In genomic region chr7:121609208-121609607, GRCh38 we compare ENCODE assay signal across 16 cellular contexts.
DNase-seq lines count a peak whose midpoint lies in the region; ATAC-seq and TF ChIP-seq lines count a peak whose summit lies in the region.
"Had no signal": no experiment of that assay in that cellular context is flagged by ENCODE, and none has a peak within 500 bp of the region (broad histone marks: within the 10 kb centered on the region; RNA-seq: fewer than 3 reads in every experiment).

No MANE protein-coding gene starts in this region.

- H3K9me3 ChIP-seq in right atrium auricular region (no peaks in the 10 kb centered on the region), left ventricle myocardium inferior (replicated peaks) (no peaks in the 10 kb centered on the region), suprapubic skin (no peaks in the 10 kb centered on the region)

- no peaks in the 10 kb centered on the region for H3K36me3 Mint-ChIP-seq in glutamatergic neuron (ENCODE audit: unreplicated experiment)
- no peaks in the 10 kb centered on the region for H3K36me3 Mint-ChIP-seq in activated T-helper 1 cell treated with anti-CD3 and anti-CD28 coated beads, Interleukin-12 subunit alpha, Interleukin-12 subunit beta, Interleukin-2, Interleukin-4 antibody, amounts not matched to agents 30 ng/mL and 10 ng/mL and 1 ng/mL, durations not matched to agents 14 hours and 24 hours and 36 hours (ENCODE audit: low read depth)
- H3K36me3 Mint-ChIP-seq: CD4-positive, alpha-beta memory T cell had no signal

- no peak overlapping the region for H3K4me3 ChIP-seq in right atrium auricular region
- H3K4me3 ChIP-seq in left ventricle myocardium inferior: no peak overlapping the region
- H3K4me3 ChIP-seq in suprapubic skin: no peak overlapping the region
- H3K4me3 ChIP-seq: GM12878, GM23248 had no signal

- TF ChIP-seq EP300 in suprapubic skin (IDR thresholded peaks at IDR 0.05): no peak

- H3K27me3 Mint-ChIP-seq in glutamatergic neuron (ENCODE audit: unreplicated experiment): peaks cover 2% of the 10 kb centered on the region
- peaks cover 3% of the 10 kb centered on the region for H3K27me3 Mint-ChIP-seq in activated T-helper 1 cell treated with anti-CD3 and anti-CD28 coated beads, Interleukin-12 subunit alpha, Interleukin-12 subunit beta, Interleukin-2, Interleukin-4 antibody, amounts not matched to agents 30 ng/mL and 10 ng/mL and 1 ng/mL, durations not matched to agents 14 hours and 24 hours and 36 hours (ENCODE audit: insufficient read depth)

- H3K27me3 ChIP-seq in right atrium auricular region: no peaks in the 10 kb centered on the region
- H3K27me3 ChIP-seq in left ventricle myocardium inferior (ENCODE audit: low read depth): no peaks in the 10 kb centered on the region
- H3K27me3 ChIP-seq in suprapubic skin: no peaks in the 10 kb centered on the region

- DNase-seq in right atrium auricular region (ENCODE audit: low spot score) (no peak), left ventricle myocardium inferior (no peak), glutamatergic neuron (no peak), suprapubic skin (ENCODE audit: low spot score in 2 of 2) (no peak)
- no peak for DNase-seq in activated T-helper 1 cell treated with anti-CD3 and anti-CD28 coated beads, Interleukin-12 subunit alpha, Interleukin-12 subunit beta, Interleukin-2, Interleukin-4 antibody, amounts not matched to agents 30 ng/mL and 10 ng/mL and 1 ng/mL, durations not matched to agents 14 hours and 24 hours and 36 hours (ENCODE audit: low spot score)
- DNase-seq: Calu3; CD4-positive, alpha-beta memory T cell; COR-L47; DMS79; EL; GDM1; GM23248; H9 had no signal

- H3K9me3 Mint-ChIP-seq in glutamatergic neuron (ENCODE audit: unreplicated experiment): peaks cover 4% of the 10 kb centered on the region
- H3K9me3 Mint-ChIP-seq in activated T-helper 1 cell treated with anti-CD3 and anti-CD28 coated beads, Interleukin-12 subunit alpha, Interleukin-12 subunit beta, Interleukin-2, Interleukin-4 antibody, amounts not matched to agents 30 ng/mL and 10 ng/mL and 1 ng/mL, durations not matched to agents 14 hours and 24 hours and 36 hours: no peaks in the 10 kb centered on the region
- H3K9me3 Mint-ChIP-seq: H9 had no signal

- peaks cover 17% of the 10 kb centered on the region for H3K4me1 Mint-ChIP-seq in glutamatergic neuron (ENCODE audit: low read depth, unreplicated experiment)
- H3K4me1 Mint-ChIP-seq in activated T-helper 1 cell treated with anti-CD3 and anti-CD28 coated beads, Interleukin-12 subunit alpha, Interleukin-12 subunit beta, Interleukin-2, Interleukin-4 antibody, amounts not matched to agents 30 ng/mL and 10 ng/mL and 1 ng/mL, durations not matched to agents 14 hours and 24 hours and 36 hours (ENCODE audit: low read depth): no peaks in the 10 kb centered on the region
- H3K4me1 Mint-ChIP-seq: CD4-positive, alpha-beta memory T cell had no signal

- no peaks in the 10 kb centered on the region for H3K36me3 ChIP-seq in right atrium auricular region
- no peaks in the 10 kb centered on the region for H3K36me3 ChIP-seq in left ventricle myocardium inferior
- H3K36me3 ChIP-seq in suprapubic skin: no peaks in the 10 kb centered on the region

- H3K27ac Mint-ChIP-seq in glutamatergic neuron (ENCODE audit: unreplicated experiment): peak overlapping the region; percentile 55
- no peak overlapping the region for H3K27ac Mint-ChIP-seq in activated T-helper 1 cell treated with anti-CD3 and anti-CD28 coated beads, Interleukin-12 subunit alpha, Interleukin-12 subunit beta, Interleukin-2, Interleukin-4 antibody, amounts not matched to agents 30 ng/mL and 10 ng/mL and 1 ng/mL, durations not matched to agents 14 hours and 24 hours and 36 hours
- H3K27ac Mint-ChIP-seq: CD4-positive, alpha-beta memory T cell had no signal

- H3K4me1 ChIP-seq in right atrium auricular region (peaks cover 0 to 32% of the 10 kb centered on the region in 2 donors), left ventricle myocardium inferior (peaks cover 5% of the 10 kb centered on the region), suprapubic skin (peaks cover 42% of the 10 kb centered on the region)

- ATAC-seq in HG02852 (IDR thresholded peaks at IDR 0.05; ENCODE audit: unreplicated experiment): no peak
- ATAC-seq: HCT116 had no signal

- H3K27ac ChIP-seq in right atrium auricular region (peak overlapping the region; percentile 8 to 60), left ventricle myocardium inferior (replicated peaks) (no peak overlapping the region), suprapubic skin (peak overlapping the region; percentile 54)
- H3K27ac ChIP-seq: GM23248 had no signal

- intact Hi-C loops in left ventricle myocardium inferior (cut with micrococcal nuclease): no loop called here
- intact Hi-C loops in activated T-helper 1 cell treated with anti-CD3 and anti-CD28 coated beads, Interleukin-12 subunit alpha, Interleukin-12 subunit beta, Interleukin-2, Interleukin-4 antibody, amounts not matched to agents 30 ng/mL and 10 ng/mL and 1 ng/mL, durations not matched to agents 14 hours and 24 hours and 36 hours (cut with micrococcal nuclease): no loop called here

- no peak for TF ChIP-seq POLR2A in suprapubic skin (IDR thresholded peaks at IDR 0.05)

- H3K4me3 Mint-ChIP-seq in glutamatergic neuron (ENCODE audit: unreplicated experiment): no peak overlapping the region
- H3K4me3 Mint-ChIP-seq in activated T-helper 1 cell treated with anti-CD3 and anti-CD28 coated beads, Interleukin-12 subunit alpha, Interleukin-12 subunit beta, Interleukin-2, Interleukin-4 antibody, amounts not matched to agents 30 ng/mL and 10 ng/mL and 1 ng/mL, durations not matched to agents 14 hours and 24 hours and 36 hours: no peak overlapping the region
- H3K4me3 Mint-ChIP-seq: CD4-positive, alpha-beta memory T cell; H9 had no signal

- TF ChIP-seq CTCF in right atrium auricular region (IDR thresholded peaks at IDR 0.05) (no peak), left ventricle myocardium inferior (IDR thresholded peaks at IDR 0.05; ENCODE audit: borderline replicate concordance) (no peak), glutamatergic neuron (IDR thresholded peaks at IDR 0.05; ENCODE audit: partially characterized antibody, unreplicated experiment) (no peak), suprapubic skin (IDR thresholded peaks at IDR 0.05) (no peak)
